In the genomic region with DNA sequence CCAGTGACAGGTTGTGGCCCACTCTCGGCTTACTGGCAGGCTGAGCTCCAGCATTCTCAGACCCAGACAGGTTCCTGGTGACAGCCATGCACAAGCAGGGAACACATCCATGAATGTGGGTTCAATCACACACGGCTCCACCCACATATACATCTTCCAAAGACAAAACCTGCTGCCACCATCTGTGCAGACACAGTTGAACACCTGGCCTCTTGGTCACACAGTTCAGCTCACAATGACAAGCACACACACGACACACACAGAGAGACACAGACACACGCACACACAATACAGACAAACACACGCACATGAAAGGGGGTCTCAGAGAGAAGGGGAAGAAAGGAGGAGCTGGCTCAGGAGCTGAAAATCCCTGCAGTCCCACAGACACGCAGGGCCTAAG, we compare ENCODE assay signal across 23 cellular contexts. TPM values are rescaled to one million over a fixed set of nuclear protein-coding genes. Genes with fewer than 3 reads are reported as not detected.
DNase-seq lines count a peak whose midpoint lies in the region; ATAC-seq and TF ChIP-seq lines count a peak whose summit lies in the region.
"Had no signal": no experiment of that assay in that cellular context is flagged by ENCODE, and none has a peak within 500 bp of the region (broad histone marks: within the 10 kb centered on the region; RNA-seq: fewer than 3 reads in every experiment).

No MANE protein-coding gene starts in this region.

- in situ Hi-C loops in GM13976 (cut with MboI; ENCODE audit: low sequenced_read_pairs, unreplicated experiment): loop anchor here (10.0 kb wide), 1 partner anchor 61 kb away; no protein-coding TSS in a partner anchor

- peaks cover 48% of the 10 kb centered on the region for H3K4me1 Mint-ChIP-seq in memory B cell
- peaks cover 2 to 10% (median 4%) of the 10 kb centered on the region in 4 donors for H3K4me1 Mint-ChIP-seq in CD4-positive, alpha-beta memory T cell

- H4K20me1 ChIP-seq in OCI-LY1 (ENCODE audit: insufficient read depth, low read length): no peaks in the 10 kb centered on the region

- no peak overlapping the region for H2AFZ ChIP-seq in OCI-LY1 (ENCODE audit: low read length)

- H3K4me2 ChIP-seq in OCI-LY1 (ENCODE audit: low read length): no peak overlapping the region

- H3K4me3 Mint-ChIP-seq in memory B cell: no peak overlapping the region
- H3K4me3 Mint-ChIP-seq in CD4-positive, alpha-beta memory T cell: no peak overlapping the region
- H3K4me3 Mint-ChIP-seq: dendritic cell treated with granulocyte-macrophage colony-stimulating factor and Interleukin-4, amounts not matched to agents 40 ng/mL and 50 ng/mL, for 4 days; T-cell had no signal

- H3K9me3 Mint-ChIP-seq in memory B cell: no peaks in the 10 kb centered on the region
- peaks cover 0 to 2% (median 0%) of the 10 kb centered on the region in 8 donors for H3K9me3 Mint-ChIP-seq in CD4-positive, alpha-beta memory T cell
- H3K9me3 Mint-ChIP-seq: dendritic cell treated with granulocyte-macrophage colony-stimulating factor and Interleukin-4, amounts not matched to agents 40 ng/mL and 50 ng/mL, for 4 days; nephron; T-cell had no signal

- no peaks in the 10 kb centered on the region for H3K36me3 Mint-ChIP-seq in memory B cell
- H3K36me3 Mint-ChIP-seq in CD4-positive, alpha-beta memory T cell: no peaks in the 10 kb centered on the region
- H3K36me3 Mint-ChIP-seq: T-cell had no signal

- H3K79me2 ChIP-seq in OCI-LY1 (ENCODE audit: insufficient read depth, low read length): no peaks in the 10 kb centered on the region

- no peaks in the 10 kb centered on the region for H3K9me2 ChIP-seq in OCI-LY1 (ENCODE audit: low read depth, low read length)

- no peaks in the 10 kb centered on the region for H3K27me3 Mint-ChIP-seq in memory B cell
- peaks cover 4% of the 10 kb centered on the region in 2 donors for H3K27me3 Mint-ChIP-seq in CD4-positive, alpha-beta memory T cell

- CTCF ChIA-PET in CD4-positive, alpha-beta memory T cell (lab: Charles Lee; ENCODE audit: partially characterized antibody): interaction anchor here (0.5 to 21.7 kb wide), 17 partner anchors 10 to 159 kb away, joined by 3 to 742 read pairs (median 30); a partner anchor contains a TSS

- peaks cover 69% of the 10 kb centered on the region for H3K4me1 ChIP-seq in OCI-LY1 (ENCODE audit: insufficient read depth, low read length, severe bottlenecking)
- H3K4me1 ChIP-seq in CD4-positive, alpha-beta memory T cell (ENCODE audit: insufficient read depth, low read length): peaks cover 10% of the 10 kb centered on the region
- H3K4me1 ChIP-seq: prostate gland had no signal

- H3K36me3 ChIP-seq in OCI-LY1 (ENCODE audit: insufficient read depth, low read length): no peaks in the 10 kb centered on the region
- no peaks in the 10 kb centered on the region for H3K36me3 ChIP-seq in CD4-positive, alpha-beta memory T cell (ENCODE audit: insufficient read depth, low read length)
- H3K36me3 ChIP-seq: BE2C, breast epithelium, prostate gland had no signal

- POLR2A ChIA-PET in CD4-positive, alpha-beta memory T cell (lab: Charles Lee; ENCODE audit: partially characterized antibody): interaction anchor here (4.6 to 7.9 kb wide), 3 partner anchors 30 to 65 kb away, joined by 49 to 136 read pairs (median 98); a partner anchor contains a TSS

- peak; percentile 14 for DNase-seq in DMS53 (lab: John Stamatoyannopoulos, UW)
- no peak for DNase-seq in DMS53 treated with DMSO at 0.1 percent for 48 hours (lab: John Stamatoyannopoulos, UW; ENCODE audit: unreplicated experiment)
- peak; percentile 24 for DNase-seq in COLO668 (lab: John Stamatoyannopoulos, UW; ENCODE audit: unreplicated experiment)
- no peak for DNase-seq in memory B cell (ENCODE audit: low spot score in 2 of 2)
- DNase-seq in GM13976 (ENCODE audit: low spot score): no peak
- no peak for DNase-seq in CD4-positive, alpha-beta memory T cell
- DNase-seq: 8988T; BE2C; DMS153; erythroblast; kidney glomerular epithelial cell; NCI-H2107; small intestine; stimulated activated CD4-positive, alpha-beta T cell treated with anti-CD3 and anti-CD28 coated beads, Interleukin-4, amount 100 ng/mL, for 24 hours; T-cell had no signal

- H3K9me3 ChIP-seq in OCI-LY1 (ENCODE audit: low read length): no peaks in the 10 kb centered on the region
- H3K9me3 ChIP-seq in CD4-positive, alpha-beta memory T cell (ENCODE audit: control insufficient read depth in 1 of 2, low read length in 2 of 2): no peaks in the 10 kb centered on the region
- H3K9me3 ChIP-seq: BE2C, breast epithelium, prostate gland had no signal

- TF ChIP-seq CTCF in OCI-LY1 (IDR thresholded peaks at IDR 0.05; ENCODE audit: low read length) (no peak), GM13976 (IDR thresholded peaks at IDR 0.05; ENCODE audit: borderline replicate concordance, control extremely low read depth, extremely low read depth, insufficient read depth, missing control alignments) (no peak)

- peak overlapping the region; percentile 100 for H3K27ac ChIP-seq in OCI-LY1 (ENCODE audit: low read depth, low read length, poor library complexity, severe bottlenecking)
- H3K27ac ChIP-seq in CD4-positive, alpha-beta memory T cell (ENCODE audit: low read depth, low read length): no peak overlapping the region
- H3K27ac ChIP-seq: breast epithelium, prostate gland had no signal

- H3K27me3 ChIP-seq in OCI-LY1 (ENCODE audit: insufficient read depth, low read length): no peaks in the 10 kb centered on the region
- H3K27me3 ChIP-seq in CD4-positive, alpha-beta memory T cell (ENCODE audit: insufficient read depth, low read length): no peaks in the 10 kb centered on the region
- H3K27me3 ChIP-seq: BE2C, breast epithelium had no signal

- peak overlapping the region; percentile 99 for H3K27ac Mint-ChIP-seq in memory B cell
- H3K27ac Mint-ChIP-seq in CD4-positive, alpha-beta memory T cell: peak overlapping the region in 2 of 7 donors; percentile 43 to 83
- H3K27ac Mint-ChIP-seq: dendritic cell treated with granulocyte-macrophage colony-stimulating factor and Interleukin-4, amounts not matched to agents 40 ng/mL and 50 ng/mL, for 4 days; T-cell had no signal

- H3K9ac ChIP-seq in OCI-LY1 (ENCODE audit: low read length): peak overlapping the region; percentile 2; the same call in 1 of the 2 replicates

- intact Hi-C loops in CD4-positive, alpha-beta memory T cell (cut with micrococcal nuclease): no loop called here

- no peak overlapping the region for H3K4me3 ChIP-seq in OCI-LY1 (ENCODE audit: low read depth, low read length, poor library complexity, severe bottlenecking)
- no peak overlapping the region for H3K4me3 ChIP-seq in CD4-positive, alpha-beta memory T cell (ENCODE audit: low read length in 2 of 2)
- H3K4me3 ChIP-seq: breast epithelium, K562, prostate gland had no signal

- H3F3A ChIP-seq in OCI-LY1 (ENCODE audit: insufficient read depth, low read length): peaks cover 16% of the 10 kb centered on the region; the same call in 1 of the 2 replicates

- ATAC-seq in memory B cell (ENCODE audit: low read depth) (no peak), HG03571 (IDR thresholded peaks at IDR 0.05; ENCODE audit: unreplicated experiment) (no peak)
- ATAC-seq: K562, Right ventricle myocardium inferior, T-cell had no signal

RNA-seq across cellular contexts. Expression of a gene that starts 32.1 kb away (rescaled TPM):
- 1,000 to 10,000 TPM in 1 of 2 experiments, 100 to 1,000 TPM in 1; 974 to 1,069 TPM for total RNA-seq in CD4-positive, alpha-beta memory T cell
- polyA plus RNA-seq in CD4-positive, alpha-beta memory T cell: 1,000 to 10,000 TPM; 1,347 to 1,836 TPM

Comparison
In these comparisons a context has a peak if more than half of its experiments do, and no peak if none do; other contexts are left out.
1. DNase-seq: peak in DMS53 (single experiment) and COLO668 (single experiment); none in DMS53 treated with DMSO at 0.1 percent for 48 hours (single experiment), memory B cell (0 of 2), GM13976 (single experiment) and CD4-positive, alpha-beta memory T cell (0 of 5).